Comparison of ENCODE assay signal across 11 cellular contexts in genomic region chr9:89489548-89490527, GRCh38. TPM values are rescaled to one million over a fixed set of nuclear protein-coding genes. Genes with fewer than 3 reads are reported as not detected.
DNase-seq lines count a peak whose midpoint lies in the region; ATAC-seq lines count a peak whose summit lies in the region.
"Had no signal": no experiment of that assay in that cellular context is flagged by ENCODE, and none has a peak within 500 bp of the region (broad histone marks: within the 10 kb centered on the region; RNA-seq: fewer than 3 reads in every experiment).

No MANE protein-coding gene starts in this region.

- no peaks in the 10 kb centered on the region for H3K27me3 Mint-ChIP-seq in activated T-cell treated with anti-CD3 and anti-CD28 coated beads, Interleukin-2, amount 50 U/mL, for 24 hours
- H3K27me3 Mint-ChIP-seq in activated CD8-positive, alpha-beta memory T cell treated with anti-CD3 and anti-CD28 coated beads, Interleukin-2, amount 10 ng/mL, durations not matched to agents 7 days and 5 days = no peaks in the 10 kb centered on the region
- no peaks in the 10 kb centered on the region for H3K27me3 Mint-ChIP-seq in stimulated activated naive CD8-positive, alpha-beta T cell treated with anti-CD3 and anti-CD28 coated beads, Interleukin-15, amount 100 ng/mL, for 72 hours

- H3K9me3 Mint-ChIP-seq in activated T-cell treated with anti-CD3 and anti-CD28 coated beads, Interleukin-2, amount 50 U/mL, for 24 hours = no peaks in the 10 kb centered on the region
- no peaks in the 10 kb centered on the region for H3K9me3 Mint-ChIP-seq in activated CD8-positive, alpha-beta memory T cell treated with anti-CD3 and anti-CD28 coated beads, Interleukin-2, amount 10 ng/mL, durations not matched to agents 7 days and 5 days (ENCODE audit: low read depth)
- peaks cover 0 to 4% of the 10 kb centered on the region in 2 donors for H3K9me3 Mint-ChIP-seq in stimulated activated naive CD8-positive, alpha-beta T cell treated with anti-CD3 and anti-CD28 coated beads, Interleukin-15, amount 100 ng/mL, for 72 hours

- peaks cover 96% of the 10 kb centered on the region for H3K4me1 Mint-ChIP-seq in activated T-cell treated with anti-CD3 and anti-CD28 coated beads, Interleukin-2, amount 50 U/mL, for 24 hours (ENCODE audit: low read depth)
- H3K4me1 Mint-ChIP-seq in activated CD8-positive, alpha-beta memory T cell treated with anti-CD3 and anti-CD28 coated beads, Interleukin-2, amount 10 ng/mL, durations not matched to agents 7 days and 5 days = peaks cover 96% of the 10 kb centered on the region
- H3K4me1 Mint-ChIP-seq in stimulated activated naive CD8-positive, alpha-beta T cell treated with anti-CD3 and anti-CD28 coated beads, Interleukin-15, amount 100 ng/mL, for 72 hours = peaks cover 100% of the 10 kb centered on the region

- peaks cover 70% of the 10 kb centered on the region for H3K36me3 Mint-ChIP-seq in activated T-cell treated with anti-CD3 and anti-CD28 coated beads, Interleukin-2, amount 50 U/mL, for 24 hours (ENCODE audit: low read depth)
- peaks cover 70% of the 10 kb centered on the region for H3K36me3 Mint-ChIP-seq in activated CD8-positive, alpha-beta memory T cell treated with anti-CD3 and anti-CD28 coated beads, Interleukin-2, amount 10 ng/mL, durations not matched to agents 7 days and 5 days

- CTCF ChIA-PET in activated CD8-positive, alpha-beta memory T cell treated with anti-CD3 and anti-CD28 coated beads, Interleukin-2, amount 10 ng/mL, durations not matched to agents 7 days and 5 days (lab: Charles Lee) = interaction anchor here (0.8 to 4.6 kb wide), 10 partner anchors 8 to 176 kb away, joined by 3 to 36 read pairs (median 4); no protein-coding TSS in a partner anchor

- H3K27ac Mint-ChIP-seq in activated T-cell treated with anti-CD3 and anti-CD28 coated beads, Interleukin-2, amount 50 U/mL, for 24 hours = peak overlapping the region; percentile 96
- peak overlapping the region; percentile 84 for H3K27ac Mint-ChIP-seq in activated CD8-positive, alpha-beta memory T cell treated with anti-CD3 and anti-CD28 coated beads, Interleukin-2, amount 10 ng/mL, durations not matched to agents 7 days and 5 days
- H3K27ac Mint-ChIP-seq in stimulated activated naive CD8-positive, alpha-beta T cell treated with anti-CD3 and anti-CD28 coated beads, Interleukin-15, amount 100 ng/mL, for 72 hours = peak overlapping the region; percentile 43 to 75

- H3K4me3 Mint-ChIP-seq in activated T-cell treated with anti-CD3 and anti-CD28 coated beads, Interleukin-2, amount 50 U/mL, for 24 hours = peak overlapping the region; percentile 61
- peak overlapping the region; percentile 45 for H3K4me3 Mint-ChIP-seq in activated CD8-positive, alpha-beta memory T cell treated with anti-CD3 and anti-CD28 coated beads, Interleukin-2, amount 10 ng/mL, durations not matched to agents 7 days and 5 days
- peak overlapping the region; percentile 80 for H3K4me3 Mint-ChIP-seq in stimulated activated naive CD8-positive, alpha-beta T cell treated with anti-CD3 and anti-CD28 coated beads, Interleukin-15, amount 100 ng/mL, for 72 hours

- no peak for DNase-seq in activated T-cell treated with anti-CD3 and anti-CD28 coated beads, Interleukin-2, amount 50 U/mL, for 24 hours
- no peak for DNase-seq in activated T-cell treated with anti-CD3 and anti-CD28 coated beads, Interleukin-2, amount 50 U/mL, for 1 hour
- DNase-seq in activated CD8-positive, alpha-beta memory T cell treated with anti-CD3 and anti-CD28 coated beads, Interleukin-2, amount 10 ng/mL, durations not matched to agents 7 days and 5 days = no peak
- DNase-seq in globus pallidus (ENCODE audit: low spot score) (peak; percentile 67), NCI-H2227 treated with DMSO at 0.1 percent for 48 hours (lab: John Stamatoyannopoulos, UW) (no peak)
- peak in 1 of 2 donors; percentile 7 for DNase-seq in stimulated activated naive CD8-positive, alpha-beta T cell treated with anti-CD3 and anti-CD28 coated beads, Interleukin-15, amount 100 ng/mL, for 72 hours
- DNase-seq: activated CD4-positive, alpha-beta T cell treated with anti-CD3 and anti-CD28 coated beads for 1 hour; NCI-H345; SHP77 had no signal

- ATAC-seq in activated CD8-positive, alpha-beta memory T cell treated with anti-CD3 and anti-CD28 coated beads, Interleukin-2, amount 10 ng/mL, durations not matched to agents 7 days and 5 days = peak; percentile 70
- ATAC-seq in stimulated activated naive CD8-positive, alpha-beta T cell treated with anti-CD3 and anti-CD28 coated beads, Interleukin-15, amount 100 ng/mL, for 72 hours = peak; percentile 65
- ATAC-seq in HG03342 (IDR thresholded peaks at IDR 0.05; ENCODE audit: unreplicated experiment) (no peak), GM21717 (IDR thresholded peaks at IDR 0.05; ENCODE audit: unreplicated experiment) (no peak)

RNA-seq across cellular contexts. Expression of gene SEMA4D, which starts 8.1 kb away (rescaled TPM):
- total RNA-seq in activated CD8-positive, alpha-beta memory T cell treated with anti-CD3 and anti-CD28 coated beads, Interleukin-2, amount 10 ng/mL, durations not matched to agents 7 days and 5 days = 100 to 1,000 TPM; 408 to 525 TPM

Comparison
In these comparisons a context has a peak if more than half of its experiments do, and no peak if none do; other contexts are left out.
1. ATAC-seq: peak in activated CD8-positive, alpha-beta memory T cell treated with anti-CD3 and anti-CD28 coated beads, Interleukin-2, amount 10 ng/mL, durations not matched to agents 7 days and 5 days (single experiment) and stimulated activated naive CD8-positive, alpha-beta T cell treated with anti-CD3 and anti-CD28 coated beads, Interleukin-15, amount 100 ng/mL, for 72 hours (single experiment); none in HG03342 (single experiment) and GM21717 (single experiment).
2. Peak in every context shown above with its lines, with median percentiles within 50 percentile points of each other: H3K27ac Mint-ChIP-seq and H3K4me3 Mint-ChIP-seq.